23 cellular contexts compared by ENCODE assay signal in genomic region chr11:21774212-21774611, GRCh38.
DNase-seq lines count a peak whose midpoint lies in the region; ATAC-seq and TF ChIP-seq lines count a peak whose summit lies in the region.
"Had no signal": no experiment of that assay in that cellular context is flagged by ENCODE, and none has a peak within 500 bp of the region (broad histone marks: within the 10 kb centered on the region; RNA-seq: fewer than 3 reads in every experiment).

No MANE protein-coding gene starts in this region.

- H3K4me3 ChIP-seq in right cardiac atrium (ENCODE audit: low read length): no peak overlapping the region
- no peak overlapping the region for H3K4me3 ChIP-seq in thoracic aorta
- H3K4me3 ChIP-seq: cardiac muscle cell had no signal

- H3K27me3 ChIP-seq in right cardiac atrium (ENCODE audit: control insufficient read depth, insufficient read depth) (no peaks in the 10 kb centered on the region), thoracic aorta (replicated peaks; ENCODE audit: insufficient read depth) (no peaks in the 10 kb centered on the region)
- H3K27me3 ChIP-seq: cardiac muscle cell had no signal

- TF ChIP-seq CTCF in thoracic aorta (IDR thresholded peaks at IDR 0.05): no peak

- H3K36me3 ChIP-seq in thoracic aorta: no peaks in the 10 kb centered on the region
- H3K36me3 ChIP-seq: cardiac muscle cell had no signal

- no peak overlapping the region for H3K27ac Mint-ChIP-seq in activated naive CD8-positive, alpha-beta T cell treated with anti-CD3 and anti-CD28 coated beads for 36 hours
- H3K27ac Mint-ChIP-seq: activated T-cell treated with anti-CD3 and anti-CD28 coated beads, Interleukin-2, amount 50 U/mL, for 24 hours; CD4-positive, alpha-beta T cell; naive thymus-derived CD8-positive, alpha-beta T cell had no signal

- H3K4me1 ChIP-seq in right cardiac atrium (ENCODE audit: control insufficient read depth, insufficient read depth, low read length) (no peaks in the 10 kb centered on the region), thoracic aorta (ENCODE audit: control insufficient read depth in 1 of 2, low read depth in 2 of 2) (peaks cover 7 to 11% of the 10 kb centered on the region in 2 donors)

- H3K4me3 Mint-ChIP-seq in activated naive CD8-positive, alpha-beta T cell treated with anti-CD3 and anti-CD28 coated beads for 36 hours: no peak overlapping the region
- H3K4me3 Mint-ChIP-seq: activated T-cell treated with anti-CD3 and anti-CD28 coated beads, Interleukin-2, amount 50 U/mL, for 24 hours; CD4-positive, alpha-beta T cell; naive thymus-derived CD8-positive, alpha-beta T cell had no signal

- no peaks in the 10 kb centered on the region for H3K36me3 Mint-ChIP-seq in activated naive CD8-positive, alpha-beta T cell treated with anti-CD3 and anti-CD28 coated beads for 36 hours
- H3K36me3 Mint-ChIP-seq: naive thymus-derived CD8-positive, alpha-beta T cell had no signal

- no peaks in the 10 kb centered on the region for H3K9me3 ChIP-seq in right cardiac atrium (ENCODE audit: control insufficient read depth, low read length)
- H3K9me3 ChIP-seq in thoracic aorta: no peaks in the 10 kb centered on the region

- H3K27me3 Mint-ChIP-seq in activated naive CD8-positive, alpha-beta T cell treated with anti-CD3 and anti-CD28 coated beads for 36 hours: no peaks in the 10 kb centered on the region
- H3K27me3 Mint-ChIP-seq: activated T-cell treated with anti-CD3 and anti-CD28 coated beads, Interleukin-2, amount 50 U/mL, for 24 hours; CD4-positive, alpha-beta T cell; naive thymus-derived CD8-positive, alpha-beta T cell had no signal

- no peak overlapping the region for H3K27ac ChIP-seq in right cardiac atrium (ENCODE audit: low read length)
- peak overlapping the region in 1 of 2 donors; percentile 46 for H3K27ac ChIP-seq in thoracic aorta
- H3K27ac ChIP-seq: cardiac muscle cell had no signal

- 30% methylated on average over 2 of the region's 2 CpGs for WGBS in right cardiac atrium

- H3K9me3 Mint-ChIP-seq in activated naive CD8-positive, alpha-beta T cell treated with anti-CD3 and anti-CD28 coated beads for 36 hours: peaks cover 1% of the 10 kb centered on the region

- intact Hi-C loops in right cardiac atrium (cut with DNase I): no loop called here

- H3K4me1 Mint-ChIP-seq in activated naive CD8-positive, alpha-beta T cell treated with anti-CD3 and anti-CD28 coated beads for 36 hours: no peaks in the 10 kb centered on the region
- H3K4me1 Mint-ChIP-seq: naive thymus-derived CD8-positive, alpha-beta T cell had no signal

- DNase-seq in NCI-H446 (lab: John Stamatoyannopoulos, UW): peak; percentile 90 to 98
- DNase-seq in astrocyte of the hippocampus (ENCODE audit: low read depth, low spot score): peak; percentile 92
- DNase-seq in right cardiac atrium: peak in 2 of 3 donors; percentile 37 to 51
- DNase-seq in thoracic aorta (ENCODE audit: low spot score): no peak
- DNase-seq in AG08396 (ENCODE audit: low spot score): no peak
- no peak for DNase-seq in activated naive CD8-positive, alpha-beta T cell treated with anti-CD3 and anti-CD28 coated beads for 36 hours
- DNase-seq: activated CD4-positive, alpha-beta T cell treated with anti-CD3 and anti-CD28 coated beads for 4 hours; activated CD8-positive, alpha-beta memory T cell treated with anti-CD3 and anti-CD28 coated beads for 24 hours; activated T-cell treated with anti-CD3 and anti-CD28 coated beads, Interleukin-2, amount 50 U/mL, for 24 hours; CD4-positive, alpha-beta T cell; glutamatergic neuron; IMR-90; naive thymus-derived CD8-positive, alpha-beta T cell; NCI-H1105 treated with DMSO at 0.1 percent for 48 hours; NCI-H524; retina; stimulated activated CD4-positive, alpha-beta T cell treated with anti-CD3 and anti-CD28 coated beads, Interleukin-12 subunit alpha, Interleukin-12 subunit beta, amount 100 ng/mL, for 4 hours; stimulated activated CD4-positive, alpha-beta T cell treated with anti-CD3 and anti-CD28 coated beads, Interleukin-4, amount 100 ng/mL, for 24 hours; stimulated activated naive CD4-positive, alpha-beta T cell; T-helper 2 cell had no signal

- peak; percentile 71 to 81 for ATAC-seq in right cardiac atrium
- ATAC-seq in thoracic aorta (ENCODE audit: insufficient number of reproducible peaks, low FRiP score, low read depth): peak; percentile 80
- ATAC-seq in GM18870 (IDR thresholded peaks at IDR 0.05; ENCODE audit: unreplicated experiment): no peak
- ATAC-seq: naive thymus-derived CD8-positive, alpha-beta T cell; SK-N-SH treated with all-trans-retinoic acid at 6 μM for 48 hours had no signal

Comparison
In these comparisons a context has a peak if more than half of its experiments do, and no peak if none do; other contexts are left out.
1. DNase-seq: peak in NCI-H446 (2 of 2), astrocyte of the hippocampus (single experiment) and right cardiac atrium (2 of 3); none in thoracic aorta (single experiment), AG08396 (single experiment) and activated naive CD8-positive, alpha-beta T cell treated with anti-CD3 and anti-CD28 coated beads for 36 hours (single experiment).